9 cellular contexts compared by ENCODE assay signal in the genomic region with DNA sequence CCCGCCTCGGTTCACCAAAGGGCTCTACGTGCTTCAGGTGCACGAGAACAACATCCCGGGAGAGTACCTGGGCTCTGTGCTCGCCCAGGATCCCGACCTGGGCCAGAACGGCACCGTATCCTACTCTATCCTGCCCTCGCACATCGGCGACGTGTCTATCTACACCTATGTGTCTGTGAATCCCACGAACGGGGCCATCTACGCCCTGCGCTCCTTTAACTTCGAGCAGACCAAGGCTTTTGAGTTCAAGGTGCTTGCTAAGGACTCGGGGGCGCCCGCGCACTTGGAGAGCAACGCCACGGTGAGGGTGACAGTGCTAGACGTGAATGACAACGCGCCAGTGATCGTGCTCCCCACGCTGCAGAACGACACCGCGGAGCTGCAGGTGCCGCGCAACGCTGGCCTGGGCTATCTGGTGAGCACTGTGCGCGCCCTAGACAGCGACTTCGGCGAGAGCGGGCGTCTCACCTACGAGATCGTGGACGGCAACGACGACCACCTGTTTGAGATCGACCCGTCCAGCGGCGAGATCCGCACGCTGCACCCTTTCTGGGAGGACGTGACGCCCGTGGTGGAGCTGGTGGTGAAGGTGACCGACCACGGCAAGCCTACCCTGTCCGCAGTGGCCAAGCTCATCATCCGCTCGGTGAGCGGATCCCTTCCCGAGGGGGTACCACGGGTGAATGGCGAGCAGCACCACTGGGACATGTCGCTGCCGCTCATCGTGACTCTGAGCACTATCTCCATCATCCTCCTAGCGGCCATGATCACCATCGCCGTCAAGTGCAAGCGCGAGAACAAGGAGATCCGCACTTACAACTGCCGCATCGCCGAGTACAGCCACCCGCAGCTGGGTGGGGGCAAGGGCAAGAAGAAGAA. TPM values are rescaled to one million over a fixed set of nuclear protein-coding genes. Genes with fewer than 3 reads are reported as not detected.
DNase-seq lines count a peak whose midpoint lies in the region; TF ChIP-seq lines count a peak whose summit lies in the region.
"Had no signal": no experiment of that assay in that cellular context is flagged by ENCODE, and none has a peak within 500 bp of the region (broad histone marks: within the 10 kb centered on the region; RNA-seq: fewer than 3 reads in every experiment).

No MANE protein-coding gene starts in this region.

- H3K36me3 ChIP-seq in esophagus squamous epithelium (no peaks in the 10 kb centered on the region), muscle layer of colon (ENCODE audit: insufficient read depth, low read length) (no peaks in the 10 kb centered on the region), tibial nerve (no peaks in the 10 kb centered on the region)

- H3K9me3 Mint-ChIP-seq in immature natural killer cell = peaks cover 14 to 35% (median 26%) of the 10 kb centered on the region in 6 donors

- H3K4me1 Mint-ChIP-seq in immature natural killer cell = peaks cover 10 to 30% of the 10 kb centered on the region in 2 donors

- peaks cover 3 to 49% (median 22%) of the 10 kb centered on the region in 3 donors for H3K4me1 ChIP-seq in esophagus squamous epithelium
- H3K4me1 ChIP-seq in muscle layer of colon (ENCODE audit: insufficient read depth, low read length) = peaks cover 19% of the 10 kb centered on the region
- H3K4me1 ChIP-seq in tibial nerve = peaks cover 0 to 51% (median 8%) of the 10 kb centered on the region in 4 donors

- H3K9me3 ChIP-seq in esophagus squamous epithelium (peaks cover 0 to 16% (median 13%) of the 10 kb centered on the region in 3 donors), muscle layer of colon (ENCODE audit: low read length) (no peaks in the 10 kb centered on the region), tibial nerve (no peaks in the 10 kb centered on the region)

- WGBS in esophagus squamous epithelium, 2 donors = 17 to 25% methylated on average over 24 to 37 of the region's 78 CpGs
- WGBS in tibial nerve, 2 donors = 10 to 13% methylated on average over 46 to 62 of the region's 78 CpGs

- H3K4me3 Mint-ChIP-seq in immature natural killer cell = peak overlapping the region in 1 of 5 donors; percentile 30

- TF ChIP-seq POLR2A in esophagus squamous epithelium (IDR thresholded peaks at IDR 0.05) (no peak), tibial nerve (IDR thresholded peaks at IDR 0.05) (no peak)

- peaks cover 0 to under 1% (median 0%) of the 10 kb centered on the region in 3 donors for H3K36me3 Mint-ChIP-seq in immature natural killer cell

- H3K27me3 ChIP-seq in esophagus squamous epithelium (peaks cover 0 to 60% (median 15%) of the 10 kb centered on the region in 4 donors), muscle layer of colon (ENCODE audit: control insufficient read depth in 1 of 2, insufficient read depth in 2 of 2, low read length in 2 of 2) (peaks cover 28 to 47% of the 10 kb centered on the region in 2 donors), tibial nerve (peaks cover 0 to 55% of the 10 kb centered on the region in 2 donors)

- DNase-seq in activated CD8-positive, alpha-beta memory T cell treated with anti-CD3 and anti-CD28 coated beads, Interleukin-2, amount 50 U/mL, for 48 hours = peak; percentile 49
- no peak for DNase-seq in activated CD8-positive, alpha-beta memory T cell treated with anti-CD3 and anti-CD28 coated beads, Interleukin-2, amount 50 U/mL, for 4 hours
- no peak for DNase-seq in esophagus squamous epithelium (lab: John Stamatoyannopoulos, UW)
- no peak for DNase-seq in tibial nerve (ENCODE audit: low spot score in 2 of 2)
- no peak for DNase-seq in immature natural killer cell
- DNase-seq in NCI-H1092 (lab: John Stamatoyannopoulos, UW) = no peak
- DNase-seq in AG08395 (ENCODE audit: low spot score) = no peak
- DNase-seq: NCI-H69 had no signal

- no peak for TF ChIP-seq EP300 in tibial nerve (IDR thresholded peaks at IDR 0.05)

- H3K4me3 ChIP-seq in esophagus squamous epithelium = peak overlapping the region; percentile 19 to 70 (median 47)
- H3K4me3 ChIP-seq in muscle layer of colon (ENCODE audit: low read depth in 1 of 2, low read length in 2 of 2) = peak overlapping the region; percentile 17 to 56
- peak overlapping the region; percentile 33 to 60 (median 37) for H3K4me3 ChIP-seq in tibial nerve

- peaks cover 10 to 23% (median 16%) of the 10 kb centered on the region in 3 donors for H3K27me3 Mint-ChIP-seq in immature natural killer cell (ENCODE audit: low read depth in 3 of 3)

- H3K27ac Mint-ChIP-seq in immature natural killer cell = no peak overlapping the region

- TF ChIP-seq CTCF in esophagus squamous epithelium (IDR thresholded peaks at IDR 0.05) (peak in 1 of 6 experiments; percentile 1), tibial nerve (IDR thresholded peaks at IDR 0.05) (peak in 1 of 5 experiments; percentile 28)

- H3K27ac ChIP-seq in esophagus squamous epithelium (peak overlapping the region in 3 of 4 donors; percentile 52 to 68 (median 67)), muscle layer of colon (ENCODE audit: low read depth, low read length) (no peak overlapping the region), tibial nerve (peak overlapping the region; percentile 4 to 81 (median 28))

- peak overlapping the region; percentile 17 for H3K9ac ChIP-seq in muscle layer of colon (ENCODE audit: low read length)

- intact Hi-C loops in esophagus squamous epithelium (cut with DNase I) = no loop called here

RNA-seq across cellular contexts. Expression of gene PCDH17, which starts 2.6 kb away (rescaled TPM):
- total RNA-seq in esophagus squamous epithelium (1 to 10 TPM in 3 of 4 donors, under 1 TPM in 1; 0.83 to 3.8 (median 1.7) TPM), tibial nerve (10 to 100 TPM in 1 of 4 donors, 1 to 10 TPM in 3; 4.6 to 10.8 (median 7.4) TPM)
- not detected for polyA plus RNA-seq in immature natural killer cell
